Comparison of ENCODE assay signal across 1 cellular context in the genomic region with DNA sequence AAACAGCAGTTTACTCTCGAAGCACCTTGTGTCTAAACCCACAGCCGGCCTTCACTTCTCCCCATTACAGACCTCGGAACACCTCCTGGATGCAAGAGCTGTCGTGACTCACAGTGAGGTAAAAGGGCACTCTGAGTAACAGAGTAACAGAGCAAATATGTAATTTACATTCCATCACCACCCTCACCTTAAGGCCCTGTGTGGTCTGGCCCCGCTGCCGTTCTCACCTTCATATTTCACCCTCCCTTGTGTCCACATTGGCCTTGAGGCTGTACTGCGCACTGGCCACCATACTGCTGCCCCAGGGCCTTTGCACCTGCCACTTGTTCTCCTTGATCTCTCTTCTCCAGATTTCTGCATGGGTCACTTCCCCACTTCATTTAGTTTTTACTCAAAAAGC.
TF ChIP-seq lines count a peak whose summit lies in the region.

No MANE protein-coding gene starts in this region.

TF ChIP-seq in HepG2, 621 proteins besides CTCF, POLR2A, EP300 and RAD21 (continued from another document):
- peak; percentile 22; the same call in 1 of the 2 replicates for TF ChIP-seq CREB1 (IDR thresholded peaks at IDR 0.05)
- no peak for TF ChIP-seq CREB1 (CRISPR knock-in tag; IDR thresholded peaks at IDR 0.05)
- TF ChIP-seq ZNF441 (CRISPR knock-in tag; IDR thresholded peaks at IDR 0.05; ENCODE audit: borderline replicate concordance) = 0 out of 2 replicates have a peak, but pooled peaks have one; percentile 34
- TF ChIP-seq ZNF251 (CRISPR knock-in tag; IDR thresholded peaks at IDR 0.05) = no peak
- peak; percentile 32; the same call in 1 of the 2 replicates for TF ChIP-seq GATAD2A (CRISPR knock-in tag; IDR thresholded peaks at IDR 0.05)
- peak; percentile 16; the same call in 1 of the 2 replicates for TF ChIP-seq ETV5 (CRISPR knock-in tag; IDR thresholded peaks at IDR 0.05; ENCODE audit: borderline replicate concordance)
- TF ChIP-seq ZFX (CRISPR knock-in tag; IDR thresholded peaks at IDR 0.05; ENCODE audit: low read depth) = 0 out of 2 replicates have a peak, but pooled peaks have one; percentile 27
- no peak for TF ChIP-seq KMT2A (CRISPR knock-in tag; IDR thresholded peaks at IDR 0.05)
- TF ChIP-seq ZNF292 (CRISPR knock-in tag; IDR thresholded peaks at IDR 0.05; ENCODE audit: borderline replicate concordance, low read depth) = no peak
- TF ChIP-seq RXRB (CRISPR knock-in tag; IDR thresholded peaks at IDR 0.05; ENCODE audit: borderline replicate concordance) = peak; percentile 55; the same call in 1 of the 2 replicates
- TF ChIP-seq HDAC1 (CRISPR knock-in tag; IDR thresholded peaks at IDR 0.05) = 0 out of 2 replicates have a peak, but pooled peaks have one; percentile 30
- peak; percentile 82 for TF ChIP-seq FOSL2 (CRISPR knock-in tag; IDR thresholded peaks at IDR 0.05)
- no peak for TF ChIP-seq ZSCAN30 (CRISPR knock-in tag; IDR thresholded peaks at IDR 0.05)
- peak; percentile 70; the same call in 1 of the 2 replicates for TF ChIP-seq PPARG (CRISPR knock-in tag; conservative IDR thresholded peaks at IDR 0.05)
- no peak for TF ChIP-seq BCL6 (CRISPR knock-in tag; IDR thresholded peaks at IDR 0.05)
- TF ChIP-seq ZMYM3 (CRISPR knock-in tag; IDR thresholded peaks at IDR 0.05) = peak; percentile 95
- no peak for TF ChIP-seq PITX1 (CRISPR knock-in tag; IDR thresholded peaks at IDR 0.05)
- TF ChIP-seq HDAC2 (CRISPR knock-in tag; IDR thresholded peaks at IDR 0.05) = 0 out of 2 replicates have a peak, but pooled peaks have one; percentile 36
TF ChIP-seq in HepG2: peak in this region for 30.
